20 cellular contexts compared by ENCODE assay signal in genomic region chr5:180686799-180687198, GRCh38. TPM values are rescaled to one million over a fixed set of nuclear protein-coding genes. Genes with fewer than 3 reads are reported as not detected.
"Had no signal": no experiment of that assay in that cellular context is flagged by ENCODE, and none has a peak within 500 bp of the region (broad histone marks: within the 10 kb centered on the region; RNA-seq: fewer than 3 reads in every experiment).

No MANE protein-coding gene starts in this region.

RNA-seq across cellular contexts. Expression of gene FLT4, which starts 37.4 kb away (rescaled TPM):
- polyA plus RNA-seq: keratinocyte had no signal

RNA-seq across cellular contexts. Expression of gene OR2Y1, which starts 53.1 kb away (rescaled TPM):
- total RNA-seq: dermis blood vessel endothelial cell, dorsolateral prefrontal cortex, endothelial cell of umbilical vein, epithelial cell of proximal tubule, esophagus squamous epithelium, gastrocnemius medialis, glomerular endothelial cell, heart right ventricle, kidney epithelial cell, left cardiac atrium, left lung, left ventricle myocardium superior, lower leg skin, lower lobe of right lung, lung microvascular endothelial cell, mononuclear cell, mucosa of gallbladder, natural killer cell had no signal
- polyA plus RNA-seq: endothelial cell of umbilical vein, esophagus, heart right ventricle, keratinocyte had no signal
